ENCODE assay signal across 39 cellular contexts in the genomic region with DNA sequence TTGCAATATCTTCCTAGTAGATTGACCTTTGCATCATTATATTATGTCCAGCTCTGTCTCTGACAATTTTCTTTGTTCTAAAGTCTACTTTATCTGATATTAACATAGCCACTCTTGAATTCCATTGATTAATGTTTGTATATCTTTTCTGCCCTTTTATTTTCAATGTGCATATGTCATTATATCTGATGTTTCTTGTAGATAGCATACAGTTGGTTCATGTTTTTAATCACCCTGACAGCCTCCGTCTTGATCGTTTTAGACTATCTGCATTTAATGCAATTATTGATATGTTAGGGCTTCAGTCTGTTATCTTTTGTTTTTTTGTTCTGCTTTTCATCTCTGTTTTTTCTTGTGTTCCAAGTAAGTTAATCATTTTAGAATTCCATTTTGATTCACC.
"Had no signal": no experiment of that assay in that cellular context is flagged by ENCODE, and none has a peak within 500 bp of the region (broad histone marks: within the 10 kb centered on the region; RNA-seq: fewer than 3 reads in every experiment).

No MANE protein-coding gene starts in this region.

- H3K27me3 Mint-ChIP-seq: activated naive CD8-positive, alpha-beta T cell treated with anti-CD3 and anti-CD28 coated beads, Interleukin-2, amount 50 U/mL, for 24 hours; brain had no signal

- H3K4me1 ChIP-seq: adrenal gland, ascending aorta, body of pancreas, breast epithelium had no signal

- ATAC-seq: activated naive CD4-positive, alpha-beta T cell treated with anti-CD3 and anti-CD28 coated beads, Interleukin-2, amount 50 U/mL, for 72 hours; activated naive CD8-positive, alpha-beta T cell treated with anti-CD3 and anti-CD28 coated beads, Interleukin-2, amount 50 U/mL, for 24 hours; activated T-cell treated with anti-CD3 and anti-CD28 coated beads, Interleukin-2, amount 50 U/mL, for 4 hours; activated T-cell treated with anti-CD3 and anti-CD28 coated beads, Interleukin-2, amount 50 U/mL, for 72 hours; activated T-helper 17 cell treated with anti-CD3 and anti-CD28 coated beads, Interleukin-2, amount 50 U/mL, for 72 hours; body of pancreas had no signal

- DNase-seq: activated effector memory CD4-positive, alpha-beta T cell treated with anti-CD3 and anti-CD28 coated beads, Interleukin-2, amount 50 U/mL, for 16 hours; activated effector memory CD4-positive, alpha-beta T cell treated with Interleukin-2 at 50 U/mL for 16 hours; activated gamma-delta T cell; activated gamma-delta T cell treated with Interleukin-2 at 50 U/mL for 16 hours; activated naive CD4-positive, alpha-beta T cell; activated naive CD4-positive, alpha-beta T cell treated with anti-CD3 and anti-CD28 coated beads for 36 hours; activated naive CD4-positive, alpha-beta T cell treated with anti-CD3 and anti-CD28 coated beads, Interleukin-2, amount 10 ng/mL, durations not matched to agents 7 days and 5 days; activated naive CD4-positive, alpha-beta T cell treated with anti-CD3 and anti-CD28 coated beads, Interleukin-2, amount 50 U/mL, for 16 hours; activated naive CD4-positive, alpha-beta T cell treated with Interleukin-2 at 50 U/mL for 16 hours; activated naive CD8-positive, alpha-beta T cell treated with anti-CD3 and anti-CD28 coated beads for 36 hours; activated naive CD8-positive, alpha-beta T cell treated with anti-CD3 and anti-CD28 coated beads, Interleukin-2, amount 10 ng/mL, durations not matched to agents 7 days and 5 days; activated naive CD8-positive, alpha-beta T cell treated with anti-CD3 and anti-CD28 coated beads, Interleukin-2, amount 50 U/mL, for 24 hours; activated T-cell treated with anti-CD3 and anti-CD28 coated beads, Interleukin-2, amount 50 U/mL, for 4 hours; activated T-cell treated with anti-CD3 and anti-CD28 coated beads, Interleukin-2, amount 50 U/mL, for 48 hours; activated T-cell treated with anti-CD3 and anti-CD28 coated beads, Interleukin-2, amount 50 U/mL, for 72 hours; adrenal gland; amniotic stem cell; amygdala; anterior cingulate cortex; aorta; body of pancreas; brain microvascular endothelial cell; caudate nucleus; central memory CD4-positive, alpha-beta T cell; cerebellar nuclear complex had no signal

- H3K36me3 ChIP-seq: adrenal gland, ascending aorta, brain microvascular endothelial cell, breast epithelium, cardiac muscle cell had no signal

- H3K36me3 Mint-ChIP-seq: activated naive CD4-positive, alpha-beta T cell treated with anti-CD3 and anti-CD28 coated beads, Interleukin-2, amount 10 ng/mL, durations not matched to agents 7 days and 5 days; activated naive CD4-positive, alpha-beta T cell treated with anti-CD3 and anti-CD28 coated beads, Interleukin-2, amount 50 U/mL, for 24 hours; activated naive CD8-positive, alpha-beta T cell; activated naive CD8-positive, alpha-beta T cell treated with anti-CD3 and anti-CD28 coated beads for 36 hours; activated naive CD8-positive, alpha-beta T cell treated with anti-CD3 and anti-CD28 coated beads, Interleukin-2, amount 10 ng/mL, durations not matched to agents 7 days and 5 days had no signal

- H3K27ac ChIP-seq: adrenal gland, ascending aorta, body of pancreas, brain microvascular endothelial cell, breast epithelium, cardiac muscle cell had no signal

- H3K9me3 ChIP-seq: adrenal gland, ascending aorta, body of pancreas, breast epithelium had no signal

- H3K4me1 Mint-ChIP-seq: activated naive CD4-positive, alpha-beta T cell treated with anti-CD3 and anti-CD28 coated beads, Interleukin-2, amount 10 ng/mL, durations not matched to agents 7 days and 5 days; activated naive CD4-positive, alpha-beta T cell treated with anti-CD3 and anti-CD28 coated beads, Interleukin-2, amount 50 U/mL, for 24 hours; activated naive CD8-positive, alpha-beta T cell treated with anti-CD3 and anti-CD28 coated beads for 36 hours; activated naive CD8-positive, alpha-beta T cell treated with anti-CD3 and anti-CD28 coated beads, Interleukin-2, amount 10 ng/mL, durations not matched to agents 7 days and 5 days; activated naive CD8-positive, alpha-beta T cell treated with anti-CD3 and anti-CD28 coated beads, Interleukin-2, amount 50 U/mL, for 24 hours; activated T-helper 17 cell treated with anti-CD3 and anti-CD28 coated beads, Interleukin-2, amount 50 U/mL, for 72 hours; central memory CD8-positive, alpha-beta T cell had no signal

- FAIRE-seq: astrocyte, bronchial epithelial cell, colon had no signal

- H3K4me3 Mint-ChIP-seq: activated naive CD4-positive, alpha-beta T cell treated with anti-CD3 and anti-CD28 coated beads for 36 hours; activated naive CD4-positive, alpha-beta T cell treated with anti-CD3 and anti-CD28 coated beads, Interleukin-2, amount 10 ng/mL, durations not matched to agents 7 days and 5 days; activated naive CD4-positive, alpha-beta T cell treated with anti-CD3 and anti-CD28 coated beads, Interleukin-2, amount 50 U/mL, for 24 hours; activated naive CD8-positive, alpha-beta T cell; activated naive CD8-positive, alpha-beta T cell treated with anti-CD3 and anti-CD28 coated beads for 36 hours; activated naive CD8-positive, alpha-beta T cell treated with anti-CD3 and anti-CD28 coated beads, Interleukin-2, amount 10 ng/mL, durations not matched to agents 7 days and 5 days; activated naive CD8-positive, alpha-beta T cell treated with anti-CD3 and anti-CD28 coated beads, Interleukin-2, amount 50 U/mL, for 24 hours; activated T-cell treated with anti-CD3 and anti-CD28 coated beads, Interleukin-2, amount 50 U/mL, for 4 hours; activated T-cell treated with anti-CD3 and anti-CD28 coated beads, Interleukin-2, amount 50 U/mL, for 72 hours; activated T-helper 1 cell treated with anti-CD3 and anti-CD28 coated beads, Interleukin-12 subunit alpha, Interleukin-12 subunit beta, Interleukin-2, Interleukin-4 antibody, amounts not matched to agents 30 ng/mL and 10 ng/mL and 1 ng/mL, durations not matched to agents 14 hours and 24 hours and 36 hours; activated T-helper 17 cell treated with anti-CD3 and anti-CD28 coated beads, Interleukin-2, amount 50 U/mL, for 72 hours; brain; central memory CD8-positive, alpha-beta T cell had no signal

- H3K4me3 ChIP-seq: adrenal gland, ascending aorta, body of pancreas, breast epithelium, cardiac muscle cell had no signal

- H3K27ac Mint-ChIP-seq: activated naive CD4-positive, alpha-beta T cell treated with anti-CD3 and anti-CD28 coated beads for 36 hours; activated naive CD4-positive, alpha-beta T cell treated with anti-CD3 and anti-CD28 coated beads, Interleukin-2, amount 10 ng/mL, durations not matched to agents 7 days and 5 days; activated naive CD4-positive, alpha-beta T cell treated with anti-CD3 and anti-CD28 coated beads, Interleukin-2, amount 50 U/mL, for 24 hours; activated naive CD4-positive, alpha-beta T cell treated with anti-CD3 and anti-CD28 coated beads, Interleukin-2, amount 50 U/mL, for 72 hours; activated naive CD8-positive, alpha-beta T cell; activated naive CD8-positive, alpha-beta T cell treated with anti-CD3 and anti-CD28 coated beads for 36 hours; activated naive CD8-positive, alpha-beta T cell treated with anti-CD3 and anti-CD28 coated beads, Interleukin-2, amount 10 ng/mL, durations not matched to agents 7 days and 5 days; activated naive CD8-positive, alpha-beta T cell treated with anti-CD3 and anti-CD28 coated beads, Interleukin-2, amount 50 U/mL, for 24 hours; activated T-cell treated with anti-CD3 and anti-CD28 coated beads, Interleukin-2, amount 50 U/mL, for 72 hours; activated T-helper 1 cell treated with anti-CD3 and anti-CD28 coated beads, Interleukin-12 subunit alpha, Interleukin-12 subunit beta, Interleukin-2, Interleukin-4 antibody, amounts not matched to agents 30 ng/mL and 10 ng/mL and 1 ng/mL, durations not matched to agents 14 hours and 24 hours and 36 hours; activated T-helper 17 cell treated with anti-CD3 and anti-CD28 coated beads, Interleukin-2, amount 50 U/mL, for 72 hours; activated T-helper 2 cell treated with anti-CD3 and anti-CD28 coated beads, Interferon-gamma antibody, Interleukin-2, Interleukin-4, amounts not matched to agents 10 μg/mL and 5 μg/mL and 100 μg/mL, durations not matched to agents 14 hours and 24 hours and 36 hours; brain had no signal

- H3K9me3 Mint-ChIP-seq: activated naive CD4-positive, alpha-beta T cell treated with anti-CD3 and anti-CD28 coated beads for 36 hours; activated naive CD4-positive, alpha-beta T cell treated with anti-CD3 and anti-CD28 coated beads, Interleukin-2, amount 50 U/mL, for 24 hours; activated T-helper 1 cell treated with anti-CD3 and anti-CD28 coated beads, Interleukin-12 subunit alpha, Interleukin-12 subunit beta, Interleukin-2, Interleukin-4 antibody, amounts not matched to agents 30 ng/mL and 10 ng/mL and 1 ng/mL, durations not matched to agents 14 hours and 24 hours and 36 hours; activated T-helper 2 cell treated with anti-CD3 and anti-CD28 coated beads, Interferon-gamma antibody, Interleukin-2, Interleukin-4, amounts not matched to agents 10 μg/mL and 5 μg/mL and 100 μg/mL, durations not matched to agents 14 hours and 24 hours and 36 hours; central memory CD8-positive, alpha-beta T cell had no signal

- H3K27me3 ChIP-seq: adrenal gland, ascending aorta, body of pancreas, brain microvascular endothelial cell, breast epithelium, cardiac muscle cell had no signal
